2 cellular contexts compared by ENCODE assay signal in genomic region chr12:117731131-117731530, GRCh38.
DNase-seq lines count a peak whose midpoint lies in the region; FAIRE-seq and TF ChIP-seq lines count a peak whose summit lies in the region.
"Not testable (repeated sequence)": the region's sequence is repeated elsewhere in the genome, so short reads cannot be mapped to it uniquely, and the experiment has no call there.

No MANE protein-coding gene starts in this region.

- CTCF ChIA-PET in HEK293 (lab: Yijun Ruan, JAX), result not testable (repeated sequence)

- not testable (repeated sequence) for H3K36me3 ChIP-seq in HEK293 (ENCODE audit: control insufficient read depth in 2 of 2, insufficient read depth in 1 of 2, low read length in 2 of 2); kidney (ENCODE audit: control insufficient read depth in 1 of 2, insufficient read depth in 2 of 2, low read length in 2 of 2)

- not testable (repeated sequence) for H3K9me3 ChIP-seq in HEK293 (ENCODE audit: control insufficient read depth, insufficient read depth, low read depth, low read length); kidney (ENCODE audit: control insufficient read depth in 1 of 2, low read length in 2 of 2)

- peak; percentile 51 for DNase-seq in kidney

- intact Hi-C loops in kidney (cut with DNase I), result not testable (repeated sequence)

- not testable (repeated sequence) for FAIRE-seq in kidney (lab: Jason Lieb, UNC)

- not testable (repeated sequence) for H3K4me3 ChIP-seq in HEK293 (ENCODE audit: low read depth, low read length); kidney (ENCODE audit: low read length in 2 of 2)

- TF ChIP-seq CTCF in HEK293 (tag by site-specific recombination; IDR thresholded peaks at IDR 0.05); kidney (IDR thresholded peaks at IDR 0.05; ENCODE audit: borderline replicate concordance, extremely low read depth, insufficient read depth): not testable (repeated sequence)

- POLR2A ChIA-PET in HEK293 (lab: Yijun Ruan, JAX), result not testable (repeated sequence)

- H3K27ac ChIP-seq in HEK293 (ENCODE audit: extremely low read depth, low read depth, low read length); kidney (ENCODE audit: low read depth in 2 of 2, low read length in 2 of 2): not testable (repeated sequence)

- H3K9ac ChIP-seq in kidney (ENCODE audit: low read length in 2 of 2), result not testable (repeated sequence)

- H3K4me1 ChIP-seq in HEK293 (ENCODE audit: control insufficient read depth, insufficient read depth, low read length); kidney (ENCODE audit: control insufficient read depth in 1 of 2, insufficient read depth in 1 of 2, low read depth in 1 of 2, low read length in 2 of 2): not testable (repeated sequence)

TF ChIP-seq in HEK293, 187 proteins besides CTCF, POLR2A, EP300 and RAD21:
- TF ChIP-seq KLF1 (tag by site-specific recombination; IDR thresholded peaks at IDR 0.05), result 0 out of 2 replicates have a peak, but pooled peaks have one; percentile 29
